Comparison of ENCODE assay signal across 9 cellular contexts in genomic region chr12:51023625-51024395, GRCh38. TPM values are rescaled to one million over a fixed set of nuclear protein-coding genes. Genes with fewer than 3 reads are reported as not detected.
A peak's percentile ranks its signal among the peaks of the same experiment; 100 is the strongest.
DNase-seq lines count a peak whose midpoint lies in the region; ATAC-seq and TF ChIP-seq lines count a peak whose summit lies in the region.
"Had no signal": no experiment of that assay in that cellular context is flagged by ENCODE, and none has a peak within 500 bp of the region (broad histone marks: within the 10 kb centered on the region; RNA-seq: fewer than 3 reads in every experiment).

No MANE protein-coding gene starts in this region.

- no peaks in the 10 kb centered on the region for H3K9me2 ChIP-seq in Karpas-422 (replicated peaks; ENCODE audit: insufficient read depth, low read length)

- ATAC-seq in central memory CD8-positive, alpha-beta T cell (replicated peaks; ENCODE audit: extremely low read depth, poor library complexity, severe bottlenecking) = no peak
- no peak for ATAC-seq in naive B cell (ENCODE audit: low read depth in 2 of 2)
- ATAC-seq in HG02759 (IDR thresholded peaks at IDR 0.05; ENCODE audit: unreplicated experiment) = no peak
- no peak for ATAC-seq in GM18907 (IDR thresholded peaks at IDR 0.05; ENCODE audit: unreplicated experiment)

- no peaks in the 10 kb centered on the region for H3K36me3 ChIP-seq in Karpas-422 (ENCODE audit: insufficient read depth, low read length)

- no peak for TF ChIP-seq CTCF in AG04449 (IDR thresholded peaks at IDR 0.05; ENCODE audit: insufficient read depth, low read length, missing control alignments)

- peaks cover 73% of the 10 kb centered on the region for H3K79me2 ChIP-seq in Karpas-422 (ENCODE audit: low read length)

- H3K27ac Mint-ChIP-seq in central memory CD8-positive, alpha-beta T cell (ENCODE audit: low read depth) = peak overlapping the region; percentile 97
- peak overlapping the region in 3 of 6 donors; percentile 34 to 53 (median 47) for H3K27ac Mint-ChIP-seq in naive B cell

- H3K4me2 ChIP-seq in Karpas-422 (ENCODE audit: low read depth, low read length, poor library complexity, severe bottlenecking) = peak overlapping the region; percentile 97

- CTCF ChIA-PET in AG04449 (lab: Yijun Ruan, JAX) = interaction anchor here (2.8 kb wide), 2 partner anchors 198 to 326 kb away, joined by 7 to 8 read pairs; no protein-coding TSS in a partner anchor

- H3K9me3 Mint-ChIP-seq in central memory CD8-positive, alpha-beta T cell = no peaks in the 10 kb centered on the region
- H3K9me3 Mint-ChIP-seq in naive B cell = no peaks in the 10 kb centered on the region

- POLR2A ChIA-PET in AG04449 (lab: Yijun Ruan, JAX) = interaction anchor here (1.0 kb wide), 1 partner anchor 60 kb away, joined by 3 read pairs; no protein-coding TSS in a partner anchor

- H3K27me3 ChIP-seq in Karpas-422 (ENCODE audit: low read length) = no peaks in the 10 kb centered on the region

- peaks cover 43% of the 10 kb centered on the region for H3K4me1 Mint-ChIP-seq in central memory CD8-positive, alpha-beta T cell
- peaks cover 36 to 44% (median 38%) of the 10 kb centered on the region in 3 donors for H3K4me1 Mint-ChIP-seq in naive B cell

- no peak overlapping the region for H3K27ac ChIP-seq in Karpas-422 (ENCODE audit: low read length)

- peak overlapping the region; percentile 95 for H3K4me3 Mint-ChIP-seq in central memory CD8-positive, alpha-beta T cell
- peak overlapping the region in 7 of 8 donors; percentile 39 to 99 (median 91) for H3K4me3 Mint-ChIP-seq in naive B cell

- peaks cover 5% of the 10 kb centered on the region for H3K27me3 Mint-ChIP-seq in central memory CD8-positive, alpha-beta T cell
- peaks cover 0 to 3% (median 0%) of the 10 kb centered on the region in 3 donors for H3K27me3 Mint-ChIP-seq in naive B cell

- peaks cover 59% of the 10 kb centered on the region for H3K4me1 ChIP-seq in Karpas-422 (ENCODE audit: low read length)

- H3K4me3 ChIP-seq in AG04449 (ENCODE audit: low read depth, low read length) (peak overlapping the region; percentile 95), Karpas-422 (ENCODE audit: low read length) (peak overlapping the region; percentile 88; the same call in 1 of the 2 replicates)

- H3K9me3 ChIP-seq in Karpas-422 (ENCODE audit: low read length) = no peaks in the 10 kb centered on the region

- peak overlapping the region; percentile 83 for H3K9ac ChIP-seq in Karpas-422 (ENCODE audit: low read length)

- peaks cover 8% of the 10 kb centered on the region for H3K36me3 Mint-ChIP-seq in central memory CD8-positive, alpha-beta T cell (ENCODE audit: insufficient read depth)
- no peaks in the 10 kb centered on the region for H3K36me3 Mint-ChIP-seq in naive B cell

- no peak for DNase-seq in AG04449 (ENCODE audit: low read depth, low spot score)
- DNase-seq in Karpas-422 = no peak
- DNase-seq in central memory CD8-positive, alpha-beta T cell (ENCODE audit: low spot score in 2 of 2) = no peak
- DNase-seq in naive B cell = no peak
- DNase-seq in NK-92 treated with Interleukin-12 subunit alpha and Interleukin-12 subunit beta, amount 100 ng/mL, for 24 hours (lab: John Stamatoyannopoulos, UW) = no peak
- DNase-seq in occipital lobe (lab: John Stamatoyannopoulos, UW) = no peak
- DNase-seq: RPMI8226 had no signal

- H2AFZ ChIP-seq in Karpas-422 (ENCODE audit: low read length) = no peak overlapping the region

- H4K20me1 ChIP-seq in Karpas-422 (ENCODE audit: insufficient read depth, low read depth, low read length) = no peaks in the 10 kb centered on the region

RNA-seq across cellular contexts. Expression of gene SLC11A2, which starts 2.4 kb away (rescaled TPM):
- total RNA-seq in Karpas-422 (2014; rRNA removed; shearing (Covaris generic); ENCODE audit: low replicate concordance) = 38.2 and 47.4 TPM in 2 replicates
- polyA plus RNA-seq in naive B cell (ENCODE audit: low read depth in 6 of 6) = 10 to 100 TPM in 2 of 6 donors, 1 to 10 TPM in 4; 7.7 to 14.5 (median 9.4) TPM
- total RNA-seq in occipital lobe = 96.7 TPM

RNA-seq across cellular contexts. Expression of gene LETMD1, which starts 24.3 kb away (rescaled TPM):
- 95.0 and 105 TPM in 2 replicates for total RNA-seq in Karpas-422 (2014; rRNA removed; shearing (Covaris generic); ENCODE audit: low replicate concordance)
- polyA plus RNA-seq in naive B cell (ENCODE audit: low read depth in 6 of 6) = 10 to 100 TPM; 17.9 to 32.7 (median 24.8) TPM
- 56.8 TPM for total RNA-seq in occipital lobe

RNA-seq across cellular contexts. Expression of gene CSRNP2, which starts 59.6 kb away (rescaled TPM):
- 14.5 and 15.2 TPM in 2 replicates for total RNA-seq in Karpas-422 (2014; rRNA removed; shearing (Covaris generic); ENCODE audit: low replicate concordance)
- polyA plus RNA-seq in naive B cell (ENCODE audit: low read depth in 6 of 6) = 1 to 10 TPM in 5 of 6 donors, not detected in 1; 1.8 to 6.9 (median 4.3) TPM
- total RNA-seq in occipital lobe = 69.6 TPM
